Comparison of ENCODE assay signal across 9 cellular contexts in genomic region chr1:151058682-151059341, GRCh38. TPM values are rescaled to one million over a fixed set of nuclear protein-coding genes. Genes with fewer than 3 reads are reported as not detected.
DNase-seq lines count a peak whose midpoint lies in the region; ATAC-seq, FAIRE-seq and TF ChIP-seq lines count a peak whose summit lies in the region.
"Had no signal": no experiment of that assay in that cellular context is flagged by ENCODE, and none has a peak within 500 bp of the region (broad histone marks: within the 10 kb centered on the region; RNA-seq: fewer than 3 reads in every experiment).

No MANE protein-coding gene starts in this region.

- peaks cover 55% of the 10 kb centered on the region for H3K4me1 Mint-ChIP-seq in T-helper 2 cell treated with Interferon-gamma antibody and Interleukin-4, amounts not matched to agents 5 μg/mL and 100 μg/mL, for 36 hours (ENCODE audit: low read depth)

- in situ Hi-C loops in mammary epithelial cell (cut with MboI; ENCODE audit: low sequenced_read_pairs in 2 of 2) = no loop called here
- in situ Hi-C loops in HepG2 (cut with HindIII; ENCODE audit: extremely low pct_ligation_motif_present, low pct_unique_long_range_greater_than_20kb) = no loop called here

- peak overlapping the region; percentile 93 for H3K4me3 Mint-ChIP-seq in T-helper 2 cell treated with Interferon-gamma antibody and Interleukin-4, amounts not matched to agents 5 μg/mL and 100 μg/mL, for 36 hours

- H3K9ac ChIP-seq in mammary epithelial cell (ENCODE audit: insufficient read depth, low read length) (peak overlapping the region; percentile 89), HepG2 (ENCODE audit: insufficient read depth, low read depth, low read length) (peak overlapping the region; percentile 82)

- TF ChIP-seq EP300 in HepG2 (IDR thresholded peaks at IDR 0.05; ENCODE audit: low read depth in 2 of 2, low read length in 2 of 2) (no peak), HepG2 (CRISPR knock-in tag; IDR thresholded peaks at IDR 0.05; ENCODE audit: borderline replicate concordance) (no peak)

- DNase-seq in T-helper 2 cell treated with Interferon-gamma antibody and Interleukin-4, amounts not matched to agents 5 μg/mL and 100 μg/mL, for 36 hours (ENCODE audit: low spot score) = no peak
- DNase-seq in T-helper 2 cell (no peak), NCI-H526 (lab: John Stamatoyannopoulos, UW) (peak; percentile 86 to 97), mammary epithelial cell (peak; percentile 87), HepG2 (ENCODE audit: low spot score) (no peak), superior temporal gyrus (ENCODE audit: extremely low spot score) (peak; percentile 18), UCSD-AML1 (lab: John Stamatoyannopoulos, UW; ENCODE audit: unreplicated experiment) (no peak), COLO829 (ENCODE audit: low spot score) (no peak)

- BruUV-seq in mammary epithelial cell (replicated peaks; lab: Mats Ljungman, UMichigan) = TSS peak; percentile 30
- TSS peak; percentile 65 for BruUV-seq in HepG2 (replicated peaks; lab: Mats Ljungman, UMichigan)

- H3K36me3 Mint-ChIP-seq in T-helper 2 cell treated with Interferon-gamma antibody and Interleukin-4, amounts not matched to agents 5 μg/mL and 100 μg/mL, for 36 hours (ENCODE audit: low read depth) = peaks cover 54% of the 10 kb centered on the region

- H2AFZ ChIP-seq in mammary epithelial cell (ENCODE audit: low read depth, low read length) (peak overlapping the region; percentile 89), HepG2 (ENCODE audit: low read length) (no peak overlapping the region)

- H3K4me3 ChIP-seq in mammary epithelial cell (replicated peaks in 1 of 3; ENCODE audit: insufficient read depth in 1 of 3, low read depth in 2 of 3, low read length in 3 of 3) (peak overlapping the region; percentile 81 to 99 (median 81)), HepG2 (replicated peaks in 1 of 3; ENCODE audit: insufficient read depth in 1 of 3, low read depth in 2 of 3, low read length in 3 of 3) (peak overlapping the region; percentile 83 to 96 (median 88))

- H3K27me3 Mint-ChIP-seq in T-helper 2 cell treated with Interferon-gamma antibody and Interleukin-4, amounts not matched to agents 5 μg/mL and 100 μg/mL, for 36 hours (ENCODE audit: low read depth) = no peaks in the 10 kb centered on the region

- ATAC-seq in HepG2 = peak; percentile 44

- FAIRE-seq in HepG2 (lab: Jason Lieb, UNC) = no peak

- no peak for TF ChIP-seq RAD21 in HepG2 (CRISPR knock-in tag; IDR thresholded peaks at IDR 0.05)

- H3K36me3 ChIP-seq in mammary epithelial cell (ENCODE audit: insufficient read depth, low read length) = peaks cover 29% of the 10 kb centered on the region
- peaks cover 13 to 27% of the 10 kb centered on the region in 2 experiments for H3K36me3 ChIP-seq in HepG2 (replicated peaks in 1 of 2; ENCODE audit: control insufficient read depth in 1 of 2, insufficient read depth in 2 of 2, low read length in 2 of 2)

- H3K27me3 ChIP-seq in mammary epithelial cell (ENCODE audit: insufficient read depth, low read length) = no peaks in the 10 kb centered on the region
- H3K27me3 ChIP-seq in HepG2 (ENCODE audit: control insufficient read depth in 1 of 2, insufficient read depth in 2 of 2, low read length in 2 of 2) = 0 out of 5 replicates have a peak, but pooled peaks cover 0 to 3% of the 10 kb centered on the region in 2 experiments

- peak overlapping the region; percentile 94 for H3K27ac Mint-ChIP-seq in T-helper 2 cell treated with Interferon-gamma antibody and Interleukin-4, amounts not matched to agents 5 μg/mL and 100 μg/mL, for 36 hours

- H3K79me2 ChIP-seq in mammary epithelial cell (ENCODE audit: insufficient read depth, low read length) = peaks cover 92% of the 10 kb centered on the region
- H3K79me2 ChIP-seq in HepG2 (ENCODE audit: insufficient read depth, low read length) = peaks cover 19% of the 10 kb centered on the region

- H3K9me3 Mint-ChIP-seq in T-helper 2 cell treated with Interferon-gamma antibody and Interleukin-4, amounts not matched to agents 5 μg/mL and 100 μg/mL, for 36 hours = no peaks in the 10 kb centered on the region

- H3K4me2 ChIP-seq in mammary epithelial cell (ENCODE audit: insufficient read depth, low read depth, low read length) (peak overlapping the region; percentile 92), HepG2 (ENCODE audit: low read depth, low read length) (peak overlapping the region; percentile 74)

- H4K20me1 ChIP-seq in mammary epithelial cell (ENCODE audit: insufficient read depth, low read length) = peaks cover 3% of the 10 kb centered on the region
- no peaks in the 10 kb centered on the region for H4K20me1 ChIP-seq in HepG2 (ENCODE audit: insufficient read depth, low read length)

- POLR2A ChIA-PET in HepG2 (lab: Yijun Ruan, JAX) = interaction anchor here (0.7 to 3.6 kb wide), 5 partner anchors 9 to 46 kb away, joined by 3 to 23 read pairs (median 4); partner anchors contain the start of gene C1orf56

- dilution Hi-C loops in mammary epithelial cell (cut with HindIII; ENCODE audit: low sequenced_read_pairs) = loop anchor here (5.0 kb wide), 1 partner anchor 57 kb away; no protein-coding TSS in a partner anchor

- CTCF ChIA-PET in mammary epithelial cell (lab: Charles Lee; ENCODE audit: low non-redundant PET) (interaction anchor here (0.6 kb wide), 1 partner anchor 41 kb away, joined by 10 read pairs; no protein-coding TSS in a partner anchor), HepG2 (lab: Yijun Ruan, JAX; ENCODE audit: low intra/inter-chr PET ratio, low total read pairs) (no interaction called here)

- peaks cover 37% of the 10 kb centered on the region for H3K4me1 ChIP-seq in mammary epithelial cell (ENCODE audit: insufficient read depth, low read length)
- peaks cover 50% of the 10 kb centered on the region for H3K4me1 ChIP-seq in HepG2 (ENCODE audit: insufficient read depth, low read length)

- H3K27ac ChIP-seq in mammary epithelial cell (ENCODE audit: insufficient read depth, low read depth, low read length) = peak overlapping the region; percentile 73
- peak overlapping the region; percentile 56 for H3K27ac ChIP-seq in HepG2 (ENCODE audit: extremely low read length, insufficient read depth, low read length)

- TF ChIP-seq CTCF in mammary epithelial cell (conservative IDR thresholded peaks at IDR 0.05 in 1 of 2, IDR thresholded peaks at IDR 0.05 in 1 of 2; ENCODE audit: extremely low read depth in 1 of 2, insufficient read depth in 1 of 2, low read depth in 1 of 2, low read length in 2 of 2) = no peak
- TF ChIP-seq CTCF in HepG2 (CRISPR knock-in tag; IDR thresholded peaks at IDR 0.05) = no peak

- no peak for TF ChIP-seq POLR2A in HepG2 (IDR thresholded peaks at IDR 0.05; ENCODE audit: insufficient read depth in 1 of 2, low read depth in 2 of 2, low read length in 2 of 2)

- WGBS in mammary epithelial cell (ENCODE audit: low coverage, missing lambda C conversion rate) = 0% methylated on average over 12 of the region's 18 CpGs
- WGBS in HepG2 (ENCODE audit: low lambda C conversion rate) = 1% methylated on average over 14 of the region's 18 CpGs

- intact Hi-C loops in mammary epithelial cell (cut with micrococcal nuclease) (loop anchor here (1.0 to 2.0 kb wide), 3 partner anchors 11 to 52 kb away; partner anchors contain the start of gene MINDY1), HepG2 (cut with micrococcal nuclease; ENCODE audit: unreplicated experiment) (loop anchor here (2.0 kb wide), 1 partner anchor 46 kb away; no protein-coding TSS in a partner anchor)

- H3K9me3 ChIP-seq in mammary epithelial cell (replicated peaks; ENCODE audit: insufficient read depth, low read length) (no peaks in the 10 kb centered on the region), HepG2 (ENCODE audit: low read length) (no peaks in the 10 kb centered on the region)

RNA-seq across cellular contexts. Expression of gene CDC42SE1, which starts 0.6 kb away (rescaled TPM):
- total RNA-seq in mammary epithelial cell (100 to 1,000 TPM; 112 to 160 TPM), HepG2 (2016; rRNA removed; fragmentation: Illumina TruSeq; extraction: Trizol) (17.6 and 18.8 TPM in 2 replicates)
- polyA plus RNA-seq in mammary epithelial cell (80.2 TPM), HepG2 (2011; rRNA removed) (17.9 and 20.5 TPM in 2 replicates)
- 116 TPM for polyA minus RNA-seq in mammary epithelial cell
- 4.7 and 5.2 TPM in 2 replicates for total RNA-seq in HepG2 (2016; cell fraction: cytosol; rRNA removed; fragmentation: Illumina TruSeq; extraction: Trizol; ENCODE audit: low read depth)
- 18.1 and 20.0 TPM in 2 replicates for total RNA-seq in HepG2 (2016; cell fraction: insoluble cytoplasmic fraction; rRNA removed; fragmentation: Illumina TruSeq; extraction: Trizol)
- total RNA-seq in HepG2 (2016; cell fraction: membrane; rRNA removed; fragmentation: Illumina TruSeq; extraction: Trizol) = 14.1 and 15.1 TPM in 2 replicates
- 14.5 and 16.7 TPM in 2 replicates for total RNA-seq in HepG2 (2016; cell fraction: nucleus; rRNA removed; fragmentation: Illumina TruSeq; extraction: Trizol)
- 10.0 and 12.8 TPM in 2 replicates for polyA plus RNA-seq in HepG2 (2011; cell fraction: cytosol; rRNA removed)
- polyA plus RNA-seq in HepG2 (2011; cell fraction: nucleus; rRNA removed) = 31.2 and 42.5 TPM in 2 replicates
- polyA plus RNA-seq in HepG2 (2012) = 9.4 and 12.3 TPM in 2 replicates
- polyA plus RNA-seq in HepG2 (2016; cell fraction: cytosol; fragmentation: Illumina TruSeq; extraction: Trizol; ENCODE audit: low read depth) = 1.9 and 2.9 TPM in 2 replicates
- 14.6 and 17.0 TPM in 2 replicates for polyA plus RNA-seq in HepG2 (2016; cell fraction: insoluble cytoplasmic fraction; fragmentation: Illumina TruSeq; extraction: Trizol; ENCODE audit: low read depth)
- polyA plus RNA-seq in HepG2 (2016; cell fraction: membrane; fragmentation: Illumina TruSeq; extraction: Trizol; ENCODE audit: low read depth) = 6.3 and 7.7 TPM in 2 replicates
- polyA plus RNA-seq in HepG2 (2016; cell fraction: nucleus; fragmentation: Illumina TruSeq; extraction: Trizol; ENCODE audit: insufficient read depth, low read depth) = 26.8 and 28.1 TPM in 2 replicates
- polyA minus RNA-seq in HepG2 (2011; rRNA and poly(A)+ RNA removed; ENCODE audit: low replicate concordance) = 15.8 and 81.0 TPM in 2 replicates
- polyA minus RNA-seq in HepG2 (2011; cell fraction: cytosol; rRNA and poly(A)+ RNA removed) = 8.8 and 9.2 TPM in 2 replicates
- polyA minus RNA-seq in HepG2 (2011; cell fraction: nucleus; rRNA and poly(A)+ RNA removed) = 12.6 and 19.9 TPM in 2 replicates

RNA-seq across cellular contexts. Expression of gene MLLT11, which starts 1.4 kb away (rescaled TPM):
- total RNA-seq in mammary epithelial cell = 1 to 10 TPM; 7.6 to 8.2 TPM
- 11.1 TPM for polyA plus RNA-seq in mammary epithelial cell
- 5.6 TPM for polyA minus RNA-seq in mammary epithelial cell
- total RNA-seq in HepG2 (2016; rRNA removed; fragmentation: Illumina TruSeq; extraction: Trizol) = 0.17 and 0.22 TPM in 2 replicates
- total RNA-seq in HepG2 (2016; cell fraction: cytosol; rRNA removed; fragmentation: Illumina TruSeq; extraction: Trizol; ENCODE audit: low read depth) = 0.09 TPM in 1 of 2 replicates, not detected in the other
- total RNA-seq in HepG2 (2016; cell fraction: insoluble cytoplasmic fraction; rRNA removed; fragmentation: Illumina TruSeq; extraction: Trizol) = 0.11 and 0.22 TPM in 2 replicates
- 0.17 and 0.19 TPM in 2 replicates for total RNA-seq in HepG2 (2016; cell fraction: membrane; rRNA removed; fragmentation: Illumina TruSeq; extraction: Trizol)
- total RNA-seq in HepG2 (2016; cell fraction: nucleus; rRNA removed; fragmentation: Illumina TruSeq; extraction: Trizol) = 0.09 TPM in 1 of 2 replicates, not detected in the other
- 0.14 and 0.21 TPM in 2 replicates for polyA plus RNA-seq in HepG2 (2011; rRNA removed)
- polyA plus RNA-seq in HepG2 (2011; cell fraction: cytosol; rRNA removed) = 0.07 and 0.19 TPM in 2 replicates
- polyA plus RNA-seq in HepG2 (2011; cell fraction: nucleus; rRNA removed) = 0.11 and 0.17 TPM in 2 replicates
- polyA plus RNA-seq in HepG2 (2012) = 0.25 and 0.31 TPM in 2 replicates
- polyA plus RNA-seq in HepG2 (2016; cell fraction: cytosol; fragmentation: Illumina TruSeq; extraction: Trizol; ENCODE audit: low read depth) = 0.06 and 0.08 TPM in 2 replicates
- polyA plus RNA-seq in HepG2 (2016; cell fraction: insoluble cytoplasmic fraction; fragmentation: Illumina TruSeq; extraction: Trizol; ENCODE audit: low read depth) = 0.19 and 0.23 TPM in 2 replicates
- polyA plus RNA-seq in HepG2 (2016; cell fraction: membrane; fragmentation: Illumina TruSeq; extraction: Trizol; ENCODE audit: low read depth) = 0.06 and 0.14 TPM in 2 replicates
- polyA plus RNA-seq in HepG2 (2016; cell fraction: nucleus; fragmentation: Illumina TruSeq; extraction: Trizol; ENCODE audit: insufficient read depth, low read depth) = 0.40 TPM in 1 of 2 replicates, not detected in the other
- polyA minus RNA-seq in HepG2 (2011; rRNA and poly(A)+ RNA removed; ENCODE audit: low replicate concordance) = 0.04 and 0.47 TPM in 2 replicates
- not detected in 2 replicates for polyA minus RNA-seq in HepG2 (2011; cell fraction: cytosol; rRNA and poly(A)+ RNA removed)
- polyA minus RNA-seq in HepG2 (2011; cell fraction: nucleus; rRNA and poly(A)+ RNA removed) = 0.13 and 0.25 TPM in 2 replicates

RNA-seq across cellular contexts. Expression of gene C1orf56, which starts 11.3 kb away (rescaled TPM):
- total RNA-seq in mammary epithelial cell (1 to 10 TPM; 1.5 to 1.7 TPM), HepG2 (2016; rRNA removed; fragmentation: Illumina TruSeq; extraction: Trizol) (0.74 and 1.5 TPM in 2 replicates)
- polyA plus RNA-seq in mammary epithelial cell (0.66 TPM), HepG2 (2011; rRNA removed) (3.2 TPM in 2 replicates)
- polyA minus RNA-seq in mammary epithelial cell = not detected
- total RNA-seq in HepG2 (2016; cell fraction: cytosol; rRNA removed; fragmentation: Illumina TruSeq; extraction: Trizol; ENCODE audit: low read depth) = 1.6 and 2.0 TPM in 2 replicates
- total RNA-seq in HepG2 (2016; cell fraction: insoluble cytoplasmic fraction; rRNA removed; fragmentation: Illumina TruSeq; extraction: Trizol) = 0.97 and 2.5 TPM in 2 replicates
- 1.8 and 3.1 TPM in 2 replicates for total RNA-seq in HepG2 (2016; cell fraction: membrane; rRNA removed; fragmentation: Illumina TruSeq; extraction: Trizol)
- 1.8 and 2.4 TPM in 2 replicates for total RNA-seq in HepG2 (2016; cell fraction: nucleus; rRNA removed; fragmentation: Illumina TruSeq; extraction: Trizol)
- 2.1 and 3.0 TPM in 2 replicates for polyA plus RNA-seq in HepG2 (2011; cell fraction: cytosol; rRNA removed)
- 2.1 and 2.2 TPM in 2 replicates for polyA plus RNA-seq in HepG2 (2011; cell fraction: nucleus; rRNA removed)
- 2.4 and 3.1 TPM in 2 replicates for polyA plus RNA-seq in HepG2 (2012)
- polyA plus RNA-seq in HepG2 (2016; cell fraction: cytosol; fragmentation: Illumina TruSeq; extraction: Trizol; ENCODE audit: low read depth) = 4.5 and 4.8 TPM in 2 replicates
- 1.9 TPM in 2 replicates for polyA plus RNA-seq in HepG2 (2016; cell fraction: insoluble cytoplasmic fraction; fragmentation: Illumina TruSeq; extraction: Trizol; ENCODE audit: low read depth)
- 3.8 and 4.5 TPM in 2 replicates for polyA plus RNA-seq in HepG2 (2016; cell fraction: membrane; fragmentation: Illumina TruSeq; extraction: Trizol; ENCODE audit: low read depth)
- polyA plus RNA-seq in HepG2 (2016; cell fraction: nucleus; fragmentation: Illumina TruSeq; extraction: Trizol; ENCODE audit: insufficient read depth, low read depth) = 3.4 and 4.3 TPM in 2 replicates
- polyA minus RNA-seq in HepG2 (2011; rRNA and poly(A)+ RNA removed; ENCODE audit: low replicate concordance) = 2.7 and 2.8 TPM in 2 replicates
- polyA minus RNA-seq in HepG2 (2011; cell fraction: cytosol; rRNA and poly(A)+ RNA removed) = 2.5 and 3.3 TPM in 2 replicates
- 1.3 and 1.7 TPM in 2 replicates for polyA minus RNA-seq in HepG2 (2011; cell fraction: nucleus; rRNA and poly(A)+ RNA removed)

RNA-seq across cellular contexts. Expression of gene GABPB2, which starts 11.7 kb away (rescaled TPM):
- total RNA-seq in mammary epithelial cell (10 to 100 TPM in 1 of 2 donors, 1 to 10 TPM in 1; 9.2 to 10.7 TPM), HepG2 (2016; rRNA removed; fragmentation: Illumina TruSeq; extraction: Trizol) (not detected in 2 replicates)
- polyA plus RNA-seq in mammary epithelial cell (6.7 TPM), HepG2 (2011; rRNA removed) (0.09 TPM in 1 of 2 replicates, not detected in the other)
- 11.4 TPM for polyA minus RNA-seq in mammary epithelial cell
- 0.26 TPM in 1 of 2 replicates, not detected in the other for total RNA-seq in HepG2 (2016; cell fraction: cytosol; rRNA removed; fragmentation: Illumina TruSeq; extraction: Trizol; ENCODE audit: low read depth)
- not detected in 2 replicates for total RNA-seq in HepG2 (2016; cell fraction: insoluble cytoplasmic fraction; rRNA removed; fragmentation: Illumina TruSeq; extraction: Trizol)
- total RNA-seq in HepG2 (2016; cell fraction: membrane; rRNA removed; fragmentation: Illumina TruSeq; extraction: Trizol) = not detected in 2 replicates
- total RNA-seq in HepG2 (2016; cell fraction: nucleus; rRNA removed; fragmentation: Illumina TruSeq; extraction: Trizol) = not detected in 2 replicates
- 0.03 TPM in 2 replicates for polyA plus RNA-seq in HepG2 (2011; cell fraction: cytosol; rRNA removed)
- 0.02 TPM in 1 of 2 replicates, not detected in the other for polyA plus RNA-seq in HepG2 (2011; cell fraction: nucleus; rRNA removed)
- polyA plus RNA-seq in HepG2 (2012) = not detected in 2 replicates
- not detected in 2 replicates for polyA plus RNA-seq in HepG2 (2016; cell fraction: cytosol; fragmentation: Illumina TruSeq; extraction: Trizol; ENCODE audit: low read depth)
- not detected in 2 replicates for polyA plus RNA-seq in HepG2 (2016; cell fraction: insoluble cytoplasmic fraction; fragmentation: Illumina TruSeq; extraction: Trizol; ENCODE audit: low read depth)
- polyA plus RNA-seq in HepG2 (2016; cell fraction: membrane; fragmentation: Illumina TruSeq; extraction: Trizol; ENCODE audit: low read depth) = not detected in 2 replicates
- polyA plus RNA-seq in HepG2 (2016; cell fraction: nucleus; fragmentation: Illumina TruSeq; extraction: Trizol; ENCODE audit: insufficient read depth, low read depth) = not detected in 2 replicates
- 40.1 TPM in 1 of 2 replicates, not detected in the other for polyA minus RNA-seq in HepG2 (2011; rRNA and poly(A)+ RNA removed; ENCODE audit: low replicate concordance)
- polyA minus RNA-seq in HepG2 (2011; cell fraction: cytosol; rRNA and poly(A)+ RNA removed) = not detected in 2 replicates
- under 0.01 and 0.25 TPM in 2 replicates for polyA minus RNA-seq in HepG2 (2011; cell fraction: nucleus; rRNA and poly(A)+ RNA removed)

RNA-seq across cellular contexts. Expression of gene BNIPL, which starts 22.4 kb away (rescaled TPM):
- under 1 TPM; 0.17 to 0.47 TPM for total RNA-seq in mammary epithelial cell
- 0.42 TPM for polyA plus RNA-seq in mammary epithelial cell
- polyA minus RNA-seq in mammary epithelial cell = not detected
- total RNA-seq in HepG2 (2016; rRNA removed; fragmentation: Illumina TruSeq; extraction: Trizol) = 0.20 and 0.40 TPM in 2 replicates
- total RNA-seq in HepG2 (2016; cell fraction: cytosol; rRNA removed; fragmentation: Illumina TruSeq; extraction: Trizol; ENCODE audit: low read depth) = 0.10 and 0.62 TPM in 2 replicates
- total RNA-seq in HepG2 (2016; cell fraction: insoluble cytoplasmic fraction; rRNA removed; fragmentation: Illumina TruSeq; extraction: Trizol) = 0.19 and 0.41 TPM in 2 replicates
- 0.21 and 0.40 TPM in 2 replicates for total RNA-seq in HepG2 (2016; cell fraction: membrane; rRNA removed; fragmentation: Illumina TruSeq; extraction: Trizol)
- total RNA-seq in HepG2 (2016; cell fraction: nucleus; rRNA removed; fragmentation: Illumina TruSeq; extraction: Trizol) = 0.50 and 1.3 TPM in 2 replicates
- 0.84 and 1.1 TPM in 2 replicates for polyA plus RNA-seq in HepG2 (2011; rRNA removed)
- polyA plus RNA-seq in HepG2 (2011; cell fraction: cytosol; rRNA removed) = 0.13 and 0.17 TPM in 2 replicates
- 3.3 and 3.7 TPM in 2 replicates for polyA plus RNA-seq in HepG2 (2011; cell fraction: nucleus; rRNA removed)
- polyA plus RNA-seq in HepG2 (2012) = 0.52 and 0.79 TPM in 2 replicates
- 0.08 TPM in 2 replicates for polyA plus RNA-seq in HepG2 (2016; cell fraction: cytosol; fragmentation: Illumina TruSeq; extraction: Trizol; ENCODE audit: low read depth)
- 0.33 TPM in 1 of 2 replicates, not detected in the other for polyA plus RNA-seq in HepG2 (2016; cell fraction: insoluble cytoplasmic fraction; fragmentation: Illumina TruSeq; extraction: Trizol; ENCODE audit: low read depth)
- polyA plus RNA-seq in HepG2 (2016; cell fraction: membrane; fragmentation: Illumina TruSeq; extraction: Trizol; ENCODE audit: low read depth) = 0.05 and 0.16 TPM in 2 replicates
- polyA plus RNA-seq in HepG2 (2016; cell fraction: nucleus; fragmentation: Illumina TruSeq; extraction: Trizol; ENCODE audit: insufficient read depth, low read depth) = 1.8 and 2.4 TPM in 2 replicates
- 0.66 and 1.5 TPM in 2 replicates for polyA minus RNA-seq in HepG2 (2011; rRNA and poly(A)+ RNA removed; ENCODE audit: low replicate concordance)
- polyA minus RNA-seq in HepG2 (2011; cell fraction: cytosol; rRNA and poly(A)+ RNA removed) = 0.26 TPM in 1 of 2 replicates, not detected in the other
- polyA minus RNA-seq in HepG2 (2011; cell fraction: nucleus; rRNA and poly(A)+ RNA removed) = 1.2 and 2.1 TPM in 2 replicates
- total RNA-seq: glomerular endothelial cell had no signal

Comparison
In these comparisons a context has a peak if more than half of its experiments do, and no peak if none do; other contexts are left out.
1. DNase-seq: peak in NCI-H526 (2 of 2), mammary epithelial cell (single experiment) and superior temporal gyrus (single experiment); none in T-helper 2 cell treated with Interferon-gamma antibody and Interleukin-4, amounts not matched to agents 5 μg/mL and 100 μg/mL, for 36 hours (single experiment), T-helper 2 cell (0 of 5), HepG2 (single experiment), UCSD-AML1 (single experiment) and COLO829 (single experiment).